In genomic region chr17:47323382-47324223, GRCh38 we compare ENCODE assay signal across 8 cellular contexts. TPM values are rescaled to one million over a fixed set of nuclear protein-coding genes. Genes with fewer than 3 reads are reported as not detected.
DNase-seq lines count a peak whose midpoint lies in the region; ATAC-seq and TF ChIP-seq lines count a peak whose summit lies in the region.

Gene EFCAB13 (plus strand): TSS chr17:47323955. CDS start chr17:47328354, 4,399 bp downstream.

- WGBS in heart right ventricle, 2 donors, result 1% methylated on average over 72 of the region's 72 CpGs
- 1 to 2% methylated on average over 38 to 65 of the region's 72 CpGs for WGBS in upper lobe of left lung, 2 donors

- H3K4me1 ChIP-seq in adipocyte (ENCODE audit: control insufficient read depth, insufficient read depth, low read length) (peaks cover 9% of the 10 kb centered on the region), heart right ventricle (peaks cover 0 to 11% (median 5%) of the 10 kb centered on the region in 9 donors), upper lobe of left lung (peaks cover 0 to 15% (median 6%) of the 10 kb centered on the region in 4 donors)

- H3K4me3 ChIP-seq in adipocyte (ENCODE audit: low read length) (peak within 1 kb of the TSS; percentile 87), heart right ventricle (peak within 1 kb of the TSS; percentile 44 to 74 (median 68)), upper lobe of left lung (peak within 1 kb of the TSS; percentile 51 to 81 (median 73))

- no peak for TF ChIP-seq EP300 in upper lobe of left lung (IDR thresholded peaks at IDR 0.05)

- H3K9me3 ChIP-seq in adipocyte (ENCODE audit: control insufficient read depth, low read length), result peaks cover 3% of the 10 kb centered on the region
- H3K9me3 ChIP-seq in heart right ventricle, result peaks cover 0 to 12% (median 0%) of the 10 kb centered on the region in 11 donors
- no peaks in the 10 kb centered on the region for H3K9me3 ChIP-seq in upper lobe of left lung

- intact Hi-C loops in heart right ventricle (cut with DNase I), result loop anchor here in 2 of 10 donors (1.0 to 10.0 kb wide), 2 partner anchors 49 to 301 kb away; no protein-coding TSS in a partner anchor
- intact Hi-C loops in posterior cingulate gyrus (cut with DNase I), result no loop called here

- peak; percentile 89 for DNase-seq in NCI-H1092 (lab: John Stamatoyannopoulos, UW)
- DNase-seq in SW 1271 (lab: John Stamatoyannopoulos, UW), result peak; percentile 54 to 86
- peak; percentile 84 for DNase-seq in adipocyte (ENCODE audit: low read depth)
- peak; percentile 87 to 92 for DNase-seq in heart right ventricle
- peak; percentile 35 to 96 (median 58) for DNase-seq in posterior cingulate gyrus
- DNase-seq in upper lobe of left lung, result peak; percentile 92 to 99

- TF ChIP-seq CTCF in GM12872 (IDR thresholded peaks at IDR 0.05; ENCODE audit: insufficient read depth, low read depth, low read length) (peak; percentile 25; the same call in 2 of the 3 replicates), heart right ventricle (IDR thresholded peaks at IDR 0.05) (peak in 5 of 9 donors; percentile 17 to 54 (median 47)), upper lobe of left lung (IDR thresholded peaks at IDR 0.05) (peak; percentile 19 to 74 (median 42))

- ATAC-seq in HG02610 (IDR thresholded peaks at IDR 0.05; ENCODE audit: unreplicated experiment) (peak; percentile 84), heart right ventricle (peak; percentile 96 to 99 (median 98)), upper lobe of left lung (ENCODE audit: low FRiP score in 2 of 2) (peak; percentile 98)

- H3K36me3 ChIP-seq in adipocyte (ENCODE audit: control insufficient read depth, insufficient read depth, low read length, severe bottlenecking) (no peaks in the 10 kb centered on the region), heart right ventricle (no peaks in the 10 kb centered on the region), upper lobe of left lung (no peaks in the 10 kb centered on the region)

- peak; percentile 25 to 98 (median 92) for TF ChIP-seq POLR2A in upper lobe of left lung (IDR thresholded peaks at IDR 0.05)

- H3K27me3 ChIP-seq in adipocyte (replicated peaks; ENCODE audit: control insufficient read depth, insufficient read depth, low read length) (no peaks in the 10 kb centered on the region), heart right ventricle (no peaks in the 10 kb centered on the region), upper lobe of left lung (no peaks in the 10 kb centered on the region)

- peak within 1 kb of the TSS; percentile 84 to 96 (median 90) for H3K27ac ChIP-seq in heart right ventricle
- H3K27ac ChIP-seq in upper lobe of left lung, result peak within 1 kb of the TSS; percentile 94 to 98 (median 94)

- peak within 1 kb of the TSS; percentile 90 for H3K9ac ChIP-seq in adipocyte (ENCODE audit: low read length)

RNA-seq across cellular contexts. Expression of gene EFCAB13, which starts in this region (rescaled TPM):
- total RNA-seq in heart right ventricle (1 to 10 TPM in 9 of 10 donors, under 1 TPM in 1; 0.92 to 3.8 (median 2.1) TPM), upper lobe of left lung (10 to 100 TPM in 2 of 6 donors, 1 to 10 TPM in 4; 3.2 to 21.0 (median 8.1) TPM)
- polyA plus RNA-seq in heart right ventricle, result 1 to 10 TPM in 1 of 2 donors, under 1 TPM in 1; 0.32 to 2.9 TPM

Comparison
In these comparisons a context has a peak if more than half of its experiments do, and no peak if none do; other contexts are left out.
1. Peak in every context shown above with its lines: DNase-seq, ATAC-seq, H3K4me3 ChIP-seq and H3K27ac ChIP-seq.